ENCODE assay signal across 9 cellular contexts in genomic region chr3:62229908-62230307, GRCh38.
DNase-seq lines count a peak whose midpoint lies in the region; ATAC-seq and TF ChIP-seq lines count a peak whose summit lies in the region.
"Had no signal": no experiment of that assay in that cellular context is flagged by ENCODE, and none has a peak within 500 bp of the region (broad histone marks: within the 10 kb centered on the region; RNA-seq: fewer than 3 reads in every experiment).

No MANE protein-coding gene starts in this region.

- H3K27ac ChIP-seq in mesendoderm (ENCODE audit: low read depth, low read length) (no peak overlapping the region), thyroid gland (no peak overlapping the region)
- H3K27ac ChIP-seq in CD8-positive, alpha-beta T cell (ENCODE audit: low read depth, low read length), result no peak overlapping the region
- H3K27ac ChIP-seq: pancreas had no signal

- no peaks in the 10 kb centered on the region for H3K79me2 ChIP-seq in mesendoderm (ENCODE audit: control insufficient read depth, insufficient read depth, low read length)

- no peak overlapping the region for H3K9ac ChIP-seq in mesendoderm (ENCODE audit: low read length)

- no peak for TF ChIP-seq EP300 in Ishikawa (IDR thresholded peaks at IDR 0.05; ENCODE audit: borderline replicate concordance)

- no peak overlapping the region for H3K23ac ChIP-seq in mesendoderm (ENCODE audit: low read length)

- TF ChIP-seq RAD21 in Ishikawa (IDR thresholded peaks at IDR 0.05; ENCODE audit: low read depth), result 0 out of 2 replicates have a peak, but pooled peaks have one; percentile 5

- no peak overlapping the region for H3K4me3 Mint-ChIP-seq in CD8-positive, alpha-beta T cell

- POLR2A ChIA-PET in CD8-positive, alpha-beta T cell (lab: Charles Lee), result no interaction called here

- no peak overlapping the region for H3K18ac ChIP-seq in mesendoderm (ENCODE audit: low read length)

- H3K4me2 ChIP-seq in mesendoderm (ENCODE audit: low read length), result no peak overlapping the region

- no peak for TF ChIP-seq POLR2A in thyroid gland (IDR thresholded peaks at IDR 0.05)

- intact Hi-C loops in CD8-positive, alpha-beta T cell (cut with DNase I, micrococcal nuclease), result no loop called here
- intact Hi-C loops in thyroid gland (cut with DNase I), result no loop called here

- H3K4me1 ChIP-seq in mesendoderm (ENCODE audit: control insufficient read depth, low read depth, low read length) (no peaks in the 10 kb centered on the region), thyroid gland (no peaks in the 10 kb centered on the region)
- no peaks in the 10 kb centered on the region for H3K4me1 ChIP-seq in CD8-positive, alpha-beta T cell (ENCODE audit: insufficient read depth, low read length)
- H3K4me1 ChIP-seq: pancreas had no signal

- CTCF ChIA-PET in CD8-positive, alpha-beta T cell (lab: Charles Lee), result no interaction called here

- H3K4me1 Mint-ChIP-seq in CD8-positive, alpha-beta T cell (ENCODE audit: low read depth), result no peaks in the 10 kb centered on the region

- no peak overlapping the region for H4K8ac ChIP-seq in mesendoderm (ENCODE audit: low read depth, low read length)

- H3K27me3 ChIP-seq in GM06990 (replicated peaks; ENCODE audit: control insufficient read depth, insufficient read depth, low read length) (no peaks in the 10 kb centered on the region), mesendoderm (ENCODE audit: insufficient read depth, low read length, poor library complexity) (no peaks in the 10 kb centered on the region), thyroid gland (no peaks in the 10 kb centered on the region)
- H3K27me3 ChIP-seq in CD8-positive, alpha-beta T cell (ENCODE audit: insufficient read depth, low read length), result no peaks in the 10 kb centered on the region
- H3K27me3 ChIP-seq: pancreas had no signal

- no peak overlapping the region for H2BK15ac ChIP-seq in mesendoderm (replicated peaks; ENCODE audit: low read depth)

- no peak overlapping the region for H3K27ac Mint-ChIP-seq in CD8-positive, alpha-beta T cell

- H3K9me3 ChIP-seq in CD8-positive, alpha-beta T cell (ENCODE audit: low read length), result no peaks in the 10 kb centered on the region
- H3K9me3 ChIP-seq in thyroid gland, result no peaks in the 10 kb centered on the region
- H3K9me3 ChIP-seq: pancreas had no signal

- TF ChIP-seq CTCF in GM06990 (IDR thresholded peaks at IDR 0.05; ENCODE audit: insufficient read depth, low read length, poor library complexity, severe bottlenecking), result peak; percentile 36
- no peak for TF ChIP-seq CTCF in CD8-positive, alpha-beta T cell (IDR thresholded peaks at IDR 0.05)
- TF ChIP-seq CTCF in thyroid gland (IDR thresholded peaks at IDR 0.05), result peak in 2 of 6 experiments; percentile 9 to 25
- TF ChIP-seq CTCF in GM13977 (IDR thresholded peaks at IDR 0.05; ENCODE audit: extremely low read depth, insufficient read depth, missing control alignments), result no peak

- no peak overlapping the region for H2BK5ac ChIP-seq in mesendoderm (ENCODE audit: low read length)

- H3K9me3 Mint-ChIP-seq in CD8-positive, alpha-beta T cell, result no peaks in the 10 kb centered on the region

- H3K36me3 ChIP-seq in GM06990 (ENCODE audit: control insufficient read depth, insufficient read depth, low read length) (no peaks in the 10 kb centered on the region), mesendoderm (ENCODE audit: control insufficient read depth, insufficient read depth, low read length) (peaks cover 4% of the 10 kb centered on the region), thyroid gland (no peaks in the 10 kb centered on the region)
- no peaks in the 10 kb centered on the region for H3K36me3 ChIP-seq in CD8-positive, alpha-beta T cell (ENCODE audit: insufficient read depth, low read length)
- H3K36me3 ChIP-seq: pancreas had no signal

- H4K5ac ChIP-seq in mesendoderm (ENCODE audit: low read length), result no peak overlapping the region

- H3K4me3 ChIP-seq in GM06990 (replicated peaks; ENCODE audit: low read depth, low read length), result no peak overlapping the region
- no peak overlapping the region for H3K4me3 ChIP-seq in mesendoderm (ENCODE audit: low read length)
- no peak overlapping the region for H3K4me3 ChIP-seq in CD8-positive, alpha-beta T cell (ENCODE audit: low read depth, low read length)
- H3K4me3 ChIP-seq in thyroid gland (replicated peaks in 1 of 3), result no peak overlapping the region
- H3K4me3 ChIP-seq: pancreas had no signal

- DNase-seq in GM06990 (ENCODE audit: extremely low read depth, insufficient read length), result no peak
- DNase-seq in amniotic epithelial cell (ENCODE audit: low read depth), result peak; percentile 27
- DNase-seq in mesendoderm, result peak; percentile 56
- no peak for DNase-seq in CD8-positive, alpha-beta T cell
- no peak for DNase-seq in thyroid gland
- no peak for DNase-seq in GM13977 (ENCODE audit: low spot score)
- DNase-seq: NCI-H2107, pancreas had no signal

- H2BK120ac ChIP-seq in mesendoderm (ENCODE audit: low read depth, low read length), result no peak overlapping the region

- H3K79me1 ChIP-seq in mesendoderm (ENCODE audit: low read length), result peaks cover 2% of the 10 kb centered on the region

- H2AK5ac ChIP-seq in mesendoderm (ENCODE audit: low read length), result no peak overlapping the region

- no peak for ATAC-seq in CD8-positive, alpha-beta T cell
- ATAC-seq: pancreas had no signal

- no peaks in the 10 kb centered on the region for H3K27me3 Mint-ChIP-seq in CD8-positive, alpha-beta T cell (ENCODE audit: low read depth)

- no peaks in the 10 kb centered on the region for H3K36me3 Mint-ChIP-seq in CD8-positive, alpha-beta T cell

- H3K56ac ChIP-seq in mesendoderm (ENCODE audit: low read length), result no peak overlapping the region

- no CpG with 5 or more reads among the region's 1 CpG for WGBS in mesendoderm (ENCODE audit: extremely low coverage, insufficient coverage, low lambda C conversion rate)
- 53 to 55% methylated on average over 1 of the region's 1 CpG for WGBS in thyroid gland, 2 donors

- H3K4ac ChIP-seq in mesendoderm (ENCODE audit: low read depth, low read length), result no peak overlapping the region

- in situ Hi-C loops in GM13977 (cut with MboI; ENCODE audit: low pct_unique_long_range_greater_than_20kb, low sequenced_read_pairs, unreplicated experiment), result no loop called here

TF ChIP-seq in Ishikawa, 13 proteins besides CTCF, POLR2A, EP300 and RAD21:
- TF ChIP-seq CREB1 (IDR thresholded peaks at IDR 0.05; ENCODE audit: low read depth) (no peak), TCF12 (IDR thresholded peaks at IDR 0.05; ENCODE audit: low read depth) (no peak), USF1 (IDR thresholded peaks at IDR 0.05) (no peak), REST (IDR thresholded peaks at IDR 0.05; ENCODE audit: low read depth) (no peak), EGR1 (IDR thresholded peaks at IDR 0.05) (no peak), TEAD4 (IDR thresholded peaks at IDR 0.05) (no peak), FOXM1 (IDR thresholded peaks at IDR 0.05; ENCODE audit: borderline replicate concordance, low read depth) (no peak), ZBTB7A (IDR thresholded peaks at IDR 0.05; ENCODE audit: low read depth) (no peak), MAX (IDR thresholded peaks at IDR 0.05) (no peak), TAF1 (IDR thresholded peaks at IDR 0.05; ENCODE audit: low read depth) (no peak), CEBPB (IDR thresholded peaks at IDR 0.05) (no peak)
TF ChIP-seq in Ishikawa: peak in this region for 0.

Comparison
In these comparisons a context has a peak if more than half of its experiments do, and no peak if none do; other contexts are left out.
1. DNase-seq: peak in amniotic epithelial cell (single experiment) and mesendoderm (single experiment); none in GM06990 (single experiment), CD8-positive, alpha-beta T cell (0 of 7), thyroid gland (0 of 2) and GM13977 (single experiment).